Comparison of ENCODE assay signal across 19 cellular contexts in genomic region chr4:36099509-36099908, GRCh38.
"Had no signal": no experiment of that assay in that cellular context is flagged by ENCODE, and none has a peak within 500 bp of the region (broad histone marks: within the 10 kb centered on the region; RNA-seq: fewer than 3 reads in every experiment).

No MANE protein-coding gene starts in this region.

- H3K4me3 ChIP-seq: esophagus squamous epithelium, mucosa of descending colon, psoas muscle, tibial artery had no signal

- DNase-seq: activated CD4-positive, alpha-beta T cell treated with anti-CD3 and anti-CD28 coated beads, Interleukin-2, amount 10 ng/mL, durations not matched to agents 24 days and 14 days; activated CD4-positive, CD25-positive, alpha-beta regulatory T cell; activated CD8-positive, alpha-beta memory T cell treated with anti-CD3 and anti-CD28 coated beads, Interleukin-2, amount 50 U/mL, for 4 hours; activated naive CD4-positive, alpha-beta T cell; effector CD8-positive, alpha-beta T cell; esophagus squamous epithelium; mucosa of descending colon; naive B cell; psoas muscle; right cardiac atrium; stimulated activated CD4-positive, alpha-beta T cell treated with anti-CD3 and anti-CD28 coated beads, Interleukin-2, amount 100 ng/mL, for 24 hours; stimulated activated naive CD8-positive, alpha-beta T cell treated with anti-CD3 and anti-CD28 coated beads, Interleukin-15, Interleukin-2, amounts not matched to agents 100 U/mL and 50 U/mL, for 24 hours; substantia nigra; tibial artery had no signal

- H3K27me3 Mint-ChIP-seq: activated CD4-positive, alpha-beta T cell treated with anti-CD3 and anti-CD28 coated beads, Interleukin-2, amount 10 ng/mL, durations not matched to agents 24 days and 14 days; dendritic cell treated with granulocyte-macrophage colony-stimulating factor and Interleukin-4, amounts not matched to agents 40 ng/mL and 50 ng/mL, for 4 days; memory B cell; naive B cell had no signal

- H3K9me3 ChIP-seq: esophagus squamous epithelium, mucosa of descending colon, psoas muscle, tibial artery had no signal

- H3K27me3 ChIP-seq: esophagus squamous epithelium, tibial artery had no signal

- H3K4me1 ChIP-seq: esophagus squamous epithelium, psoas muscle, tibial artery had no signal

- H3K9me3 Mint-ChIP-seq: activated T-helper 1 cell treated with anti-CD3 and anti-CD28 coated beads, Interleukin-12 subunit alpha, Interleukin-12 subunit beta, Interleukin-2, Interleukin-4 antibody, amounts not matched to agents 30 ng/mL and 10 ng/mL and 1 ng/mL, durations not matched to agents 14 hours and 24 hours and 36 hours; dendritic cell treated with granulocyte-macrophage colony-stimulating factor and Interleukin-4, amounts not matched to agents 40 ng/mL and 50 ng/mL, for 4 days had no signal

- H3K4me1 Mint-ChIP-seq: activated CD4-positive, alpha-beta T cell treated with anti-CD3 and anti-CD28 coated beads, Interleukin-2, amount 10 ng/mL, durations not matched to agents 24 days and 14 days; memory B cell had no signal

- H3K36me3 ChIP-seq: tibial artery had no signal

- H3K27ac Mint-ChIP-seq: activated CD4-positive, alpha-beta T cell treated with anti-CD3 and anti-CD28 coated beads, Interleukin-2, amount 10 ng/mL, durations not matched to agents 24 days and 14 days; activated T-helper 1 cell treated with anti-CD3 and anti-CD28 coated beads, Interleukin-12 subunit alpha, Interleukin-12 subunit beta, Interleukin-2, Interleukin-4 antibody, amounts not matched to agents 30 ng/mL and 10 ng/mL and 1 ng/mL, durations not matched to agents 14 hours and 24 hours and 36 hours; dendritic cell treated with granulocyte-macrophage colony-stimulating factor and Interleukin-4, amounts not matched to agents 40 ng/mL and 50 ng/mL, for 4 days; memory B cell; naive B cell had no signal

- H3K27ac ChIP-seq: esophagus squamous epithelium, psoas muscle, tibial artery had no signal

- FAIRE-seq: endothelial cell of umbilical vein, urothelium cell line had no signal

- ATAC-seq: mucosa of descending colon; psoas muscle; right cardiac atrium; stimulated activated naive CD8-positive, alpha-beta T cell treated with anti-CD3 and anti-CD28 coated beads, Interleukin-15, Interleukin-2, amounts not matched to agents 100 U/mL and 50 U/mL, for 24 hours had no signal

- H3K4me3 Mint-ChIP-seq: activated CD4-positive, alpha-beta T cell treated with anti-CD3 and anti-CD28 coated beads, Interleukin-2, amount 10 ng/mL, durations not matched to agents 24 days and 14 days; activated T-helper 1 cell treated with anti-CD3 and anti-CD28 coated beads, Interleukin-12 subunit alpha, Interleukin-12 subunit beta, Interleukin-2, Interleukin-4 antibody, amounts not matched to agents 30 ng/mL and 10 ng/mL and 1 ng/mL, durations not matched to agents 14 hours and 24 hours and 36 hours; dendritic cell treated with granulocyte-macrophage colony-stimulating factor and Interleukin-4, amounts not matched to agents 40 ng/mL and 50 ng/mL, for 4 days; memory B cell; naive B cell had no signal
